In the genomic region with DNA sequence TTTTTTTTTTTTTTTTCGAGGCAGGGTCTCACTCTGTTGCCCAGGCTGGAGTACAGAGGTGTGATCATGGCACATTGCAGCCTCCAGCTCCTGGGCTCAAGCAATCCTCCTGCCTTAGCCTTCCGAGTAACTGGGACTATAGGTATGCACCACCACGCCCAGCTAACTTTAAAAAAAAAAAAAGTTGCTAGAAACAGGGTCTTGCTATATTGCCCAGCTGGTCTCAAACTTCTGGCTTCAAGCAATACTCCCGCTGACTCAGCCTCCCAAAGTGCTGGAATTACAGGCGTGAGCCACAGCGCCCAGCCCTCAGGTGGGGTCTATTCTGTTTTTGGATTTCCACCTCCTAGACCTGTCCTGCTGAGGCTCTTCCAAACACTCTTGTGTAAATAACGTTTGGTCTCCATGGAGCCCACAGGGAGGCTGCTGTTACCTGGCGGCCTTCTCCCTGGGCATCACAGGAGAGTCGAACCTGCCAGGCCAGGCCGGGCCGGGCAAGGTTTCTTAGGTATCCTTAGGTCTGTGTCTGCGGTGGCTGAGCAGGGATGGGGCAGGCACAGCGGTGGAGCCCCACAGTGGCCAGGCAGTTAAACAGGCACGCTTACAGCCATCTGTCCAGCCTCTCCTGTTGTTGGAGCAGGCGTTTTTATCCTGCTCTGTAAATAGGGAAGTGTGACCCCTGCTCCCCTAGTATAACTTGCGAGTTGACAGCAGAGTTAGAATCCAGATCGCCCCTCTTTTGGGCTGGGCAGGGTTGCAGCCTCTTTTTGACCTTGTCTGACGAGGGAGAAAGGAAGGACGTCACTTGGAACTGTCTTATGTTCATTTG, we compare ENCODE assay signal across 9 cellular contexts. TPM values are rescaled to one million over a fixed set of nuclear protein-coding genes. Genes with fewer than 3 reads are reported as not detected.
DNase-seq lines count a peak whose midpoint lies in the region; FAIRE-seq and TF ChIP-seq lines count a peak whose summit lies in the region.
"Had no signal": no experiment of that assay in that cellular context is flagged by ENCODE, and none has a peak within 500 bp of the region (broad histone marks: within the 10 kb centered on the region; RNA-seq: fewer than 3 reads in every experiment).

No MANE protein-coding gene starts in this region.

- TF ChIP-seq CTCF in bronchial epithelial cell (IDR thresholded peaks at IDR 0.05; ENCODE audit: insufficient read depth, low read length, severe bottlenecking) (peak; percentile 35), kidney epithelial cell (IDR thresholded peaks at IDR 0.05; ENCODE audit: insufficient read depth, low read length, poor library complexity, severe bottlenecking) (peak; percentile 35)

- H3K4me3 ChIP-seq in bronchial epithelial cell (ENCODE audit: low read depth, low read length) = no peak overlapping the region
- no peak overlapping the region for H3K4me3 ChIP-seq in kidney epithelial cell (ENCODE audit: low read depth, low read length)
- H3K4me3 ChIP-seq in subcutaneous abdominal adipose tissue (ENCODE audit: low read depth in 1 of 5, low read length in 5 of 5) = peak overlapping the region in 4 of 5 donors; percentile 24 to 45 (median 30)

- H3K27me3 ChIP-seq in bronchial epithelial cell (ENCODE audit: control insufficient read depth, insufficient read depth, low read length) (no peaks in the 10 kb centered on the region), kidney epithelial cell (ENCODE audit: control insufficient read depth, insufficient read depth, low read length) (no peaks in the 10 kb centered on the region), subcutaneous abdominal adipose tissue (ENCODE audit: control insufficient read depth in 5 of 5, insufficient read depth in 4 of 5, low read length in 5 of 5) (no peaks in the 10 kb centered on the region)

- no peak for FAIRE-seq in bronchial epithelial cell (lab: Jason Lieb, UNC)

- H3K4me1 ChIP-seq in subcutaneous abdominal adipose tissue (ENCODE audit: control insufficient read depth in 5 of 5, insufficient read depth in 5 of 5, low read length in 5 of 5) = peaks cover 9 to 49% (median 35%) of the 10 kb centered on the region in 5 donors

- peak overlapping the region; percentile 98 for H3K27ac ChIP-seq in subcutaneous abdominal adipose tissue (ENCODE audit: low read depth, low read length)

- H3K9ac ChIP-seq in subcutaneous abdominal adipose tissue (ENCODE audit: low read length in 5 of 5) = peak overlapping the region; percentile 39 to 93 (median 62)

- H3K36me3 ChIP-seq in bronchial epithelial cell (ENCODE audit: control insufficient read depth, insufficient read depth, low read length) (peaks cover 10% of the 10 kb centered on the region), kidney epithelial cell (ENCODE audit: control insufficient read depth, insufficient read depth, low read length) (no peaks in the 10 kb centered on the region), subcutaneous abdominal adipose tissue (ENCODE audit: control insufficient read depth in 5 of 5, insufficient read depth in 5 of 5, low read length in 5 of 5) (peaks cover 0 to 12% (median 9%) of the 10 kb centered on the region in 5 donors)

- H3K9me3 ChIP-seq in subcutaneous abdominal adipose tissue (ENCODE audit: control insufficient read depth in 5 of 5, low read length in 5 of 5) = no peaks in the 10 kb centered on the region

- DNase-seq in HT-29 (ENCODE audit: low spot score) (peak; percentile 40), bronchial epithelial cell (ENCODE audit: low read depth) (peak; percentile 31), kidney epithelial cell (ENCODE audit: low read depth) (no peak), NCI-H446 (lab: John Stamatoyannopoulos, UW) (no peak), amniotic stem cell (lab: John Stamatoyannopoulos, UW) (no peak), superior temporal gyrus (ENCODE audit: extremely low spot score) (no peak), NCI-H1105 treated with DMSO at 0.1 percent for 48 hours (lab: John Stamatoyannopoulos, UW) (no peak)
- DNase-seq: stimulated activated naive CD8-positive, alpha-beta T cell treated with anti-CD3 and anti-CD28 coated beads, Interleukin-15, amount 100 ng/mL, for 72 hours had no signal

RNA-seq across cellular contexts. Expression of a gene that starts 18.8 kb away (rescaled TPM):
- 26.6 and 29.4 TPM in 2 replicates for total RNA-seq in HT-29 (2014; rRNA removed; shearing (Covaris generic))
- total RNA-seq in bronchial epithelial cell (52.0 and 60.6 TPM in 2 replicates), kidney epithelial cell (52.1 and 73.3 TPM in 2 replicates)

RNA-seq across cellular contexts. Expression of a gene that starts 33.1 kb away (rescaled TPM):
- total RNA-seq in HT-29 (2014; rRNA removed; shearing (Covaris generic)) = 0.23 TPM in 1 of 2 replicates, not detected in the other
- total RNA-seq in bronchial epithelial cell (under 0.01 and 0.38 TPM in 2 replicates), kidney epithelial cell (0.25 and 0.34 TPM in 2 replicates)

RNA-seq across cellular contexts. Expression of a gene that starts 39.4 kb away (rescaled TPM):
- not detected in 2 replicates for total RNA-seq in HT-29 (2014; rRNA removed; shearing (Covaris generic))
- total RNA-seq in bronchial epithelial cell = not detected in 2 replicates
- total RNA-seq in kidney epithelial cell = not detected in 2 replicates

RNA-seq across cellular contexts. Expression of a gene that starts 55.7 kb away (rescaled TPM):
- total RNA-seq in HT-29 (2014; rRNA removed; shearing (Covaris generic)) = 18.0 and 20.9 TPM in 2 replicates
- total RNA-seq in bronchial epithelial cell (60.9 and 72.4 TPM in 2 replicates), kidney epithelial cell (364 and 458 TPM in 2 replicates)

Comparison
In these comparisons a context has a peak if more than half of its experiments do, and no peak if none do; other contexts are left out.
1. DNase-seq: peak in HT-29 (single experiment) and bronchial epithelial cell (single experiment); none in kidney epithelial cell (single experiment), NCI-H446 (0 of 2), amniotic stem cell (single experiment), superior temporal gyrus (single experiment) and NCI-H1105 treated with DMSO at 0.1 percent for 48 hours (single experiment).
2. H3K4me3 ChIP-seq: peak in subcutaneous abdominal adipose tissue (4 of 5); none in bronchial epithelial cell (single experiment) and kidney epithelial cell (single experiment).